In the genomic region with DNA sequence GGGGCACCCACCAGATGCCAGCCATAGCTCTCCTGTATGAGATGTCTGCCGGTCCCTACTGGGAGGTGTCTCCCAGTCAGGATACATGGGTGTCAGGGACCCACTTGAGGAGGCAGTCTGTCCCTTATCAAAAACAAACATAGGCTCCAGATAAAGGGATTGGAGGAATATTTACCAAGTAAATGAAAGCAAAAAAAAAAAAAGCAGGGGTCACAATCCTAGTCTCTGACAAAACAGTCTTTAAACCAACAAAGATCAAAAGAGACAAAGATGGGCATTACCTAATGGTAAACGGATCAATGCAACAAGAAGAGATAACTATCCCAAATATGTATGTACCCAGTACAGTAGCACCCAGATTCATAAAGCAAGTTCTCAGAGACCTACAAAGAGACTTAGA, we compare ENCODE assay signal across 31 cellular contexts.
"Had no signal": no experiment of that assay in that cellular context is flagged by ENCODE, and none has a peak within 500 bp of the region (broad histone marks: within the 10 kb centered on the region; RNA-seq: fewer than 3 reads in every experiment).

No MANE protein-coding gene starts in this region.

- H3K36me3 ChIP-seq: SJCRH30 had no signal

- H3K4me2 ChIP-seq: PC-9 had no signal

- H3K27me3 Mint-ChIP-seq: T-cell had no signal

- H3K27ac ChIP-seq: PC-9, RWPE1, SJCRH30, SK-N-MC had no signal

- H3K4me1 ChIP-seq: SJCRH30 had no signal

- H3K4me3 ChIP-seq: PC-9, SJCRH30, SK-N-MC had no signal

- ATAC-seq: Panc1, Right ventricle myocardium inferior, SK-N-SH treated with all-trans-retinoic acid at 6 μM for 48 hours, T-cell had no signal

- H3K4me1 Mint-ChIP-seq: T-cell had no signal

- DNase-seq: Karpas-422, MM.1S, MV-4-11, NCI-H1092, NCI-H1105, NCI-H1417 treated with DMSO at 0.1 percent for 48 hours, NCI-H1436 treated with DMSO at 0.1 percent for 48 hours, NCI-H1694 treated with DMSO at 0.1 percent for 48 hours, NCI-H187 treated with DMSO at 0.1 percent for 48 hours, NCI-H2029, NCI-H2081, NCI-H2107, NCI-H2171, NCI-H226, NCI-H446 treated with DMSO at 0.1 percent for 48 hours, NCI-H510A, NCI-H524, NCI-H526, NCI-H69, NCI-H748 treated with DMSO at 0.1 percent for 48 hours, NCI-H82, PC-9, SHP77, SIG-M5, SJCRH30, T-cell had no signal

- H3K36me3 Mint-ChIP-seq: T-cell had no signal

- H3K4me3 Mint-ChIP-seq: T-cell had no signal

- H3K27ac Mint-ChIP-seq: T-cell had no signal

- H3K9me3 ChIP-seq: SJCRH30 had no signal

- H2AFZ ChIP-seq: PC-9 had no signal
